1 cellular context compared by ENCODE assay signal in the genomic region with DNA sequence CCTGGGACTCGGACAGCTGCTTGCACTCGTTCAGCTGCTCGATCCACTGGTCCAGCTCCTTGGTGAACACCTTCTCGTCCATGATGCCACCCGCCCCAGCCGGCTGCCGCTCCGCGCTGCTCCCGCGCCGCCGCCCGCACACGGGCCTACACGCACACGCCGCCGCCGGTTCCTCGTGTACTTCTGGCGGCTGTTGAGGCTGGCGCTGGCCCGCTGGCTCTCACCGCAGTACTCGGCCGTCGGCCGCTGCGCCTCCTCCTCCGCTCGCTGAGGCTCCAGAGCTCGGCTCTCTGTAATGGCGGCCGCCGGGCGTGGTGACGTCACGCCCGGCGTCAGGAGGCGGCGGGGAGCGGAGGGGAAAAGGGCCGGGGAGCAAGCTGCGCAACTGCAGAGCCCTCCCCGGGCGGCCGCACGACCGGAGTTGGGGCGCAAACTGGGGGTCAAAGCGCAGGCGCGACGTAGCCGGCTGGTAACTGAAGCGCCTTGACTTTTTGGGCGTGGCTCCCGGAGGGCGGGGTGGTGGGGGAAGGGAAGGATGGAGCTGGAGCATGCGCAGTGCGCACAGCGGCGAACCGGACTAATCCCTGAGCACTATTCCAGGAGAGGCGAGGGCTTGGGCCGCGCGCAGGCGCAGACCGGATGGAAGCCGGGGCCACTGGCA.
TF ChIP-seq lines count a peak whose summit lies in the region.

TSS of gene PPP2CA (minus strand) at position 294 of the 661 bp plus-strand sequence. CDS start at position 82, 212 bp downstream.

TF ChIP-seq in WTC11, 78 proteins besides CTCF, POLR2A, EP300 and RAD21 (continued from another document and continues in another):
- TF ChIP-seq PRDM15 (CRISPR knock-in tag; IDR thresholded peaks at IDR 0.05) (peak; percentile 4; the same call in 1 of the 2 replicates), ZNF281 (CRISPR knock-in tag; IDR thresholded peaks at IDR 0.05) (peak; percentile 69), PRRX2 (CRISPR knock-in tag; IDR thresholded peaks at IDR 0.05) (no peak), GTF2I (CRISPR knock-in tag; conservative IDR thresholded peaks at IDR 0.05) (no peak), ESRRA (CRISPR knock-in tag; IDR thresholded peaks at IDR 0.05; ENCODE audit: borderline replicate concordance) (0 out of 2 replicates have a peak, but pooled peaks have one; percentile 18), ZNF416 (CRISPR knock-in tag; IDR thresholded peaks at IDR 0.05) (0 out of 2 replicates have a peak, but pooled peaks have one; percentile 11), ZNF512 (CRISPR knock-in tag; IDR thresholded peaks at IDR 0.05; ENCODE audit: borderline replicate concordance) (no peak), ARID4B (CRISPR knock-in tag; IDR thresholded peaks at IDR 0.05; ENCODE audit: borderline replicate concordance) (peak; percentile 54; the same call in 1 of the 2 replicates), SP1 (CRISPR knock-in tag; conservative IDR thresholded peaks at IDR 0.05) (peak; percentile 86), SOX15 (CRISPR knock-in tag; IDR thresholded peaks at IDR 0.05) (no peak), JAZF1 (CRISPR knock-in tag; IDR thresholded peaks at IDR 0.05) (no peak), ZNF532 (CRISPR knock-in tag; IDR thresholded peaks at IDR 0.05; ENCODE audit: borderline replicate concordance) (no peak), ZNF219 (CRISPR knock-in tag; IDR thresholded peaks at IDR 0.05; ENCODE audit: borderline replicate concordance) (peak; percentile 16; the same call in 1 of the 2 replicates), MYBL2 (CRISPR knock-in tag; IDR thresholded peaks at IDR 0.05) (peak; percentile 34; the same call in 1 of the 2 replicates)
- TF ChIP-seq, protein P1, sequence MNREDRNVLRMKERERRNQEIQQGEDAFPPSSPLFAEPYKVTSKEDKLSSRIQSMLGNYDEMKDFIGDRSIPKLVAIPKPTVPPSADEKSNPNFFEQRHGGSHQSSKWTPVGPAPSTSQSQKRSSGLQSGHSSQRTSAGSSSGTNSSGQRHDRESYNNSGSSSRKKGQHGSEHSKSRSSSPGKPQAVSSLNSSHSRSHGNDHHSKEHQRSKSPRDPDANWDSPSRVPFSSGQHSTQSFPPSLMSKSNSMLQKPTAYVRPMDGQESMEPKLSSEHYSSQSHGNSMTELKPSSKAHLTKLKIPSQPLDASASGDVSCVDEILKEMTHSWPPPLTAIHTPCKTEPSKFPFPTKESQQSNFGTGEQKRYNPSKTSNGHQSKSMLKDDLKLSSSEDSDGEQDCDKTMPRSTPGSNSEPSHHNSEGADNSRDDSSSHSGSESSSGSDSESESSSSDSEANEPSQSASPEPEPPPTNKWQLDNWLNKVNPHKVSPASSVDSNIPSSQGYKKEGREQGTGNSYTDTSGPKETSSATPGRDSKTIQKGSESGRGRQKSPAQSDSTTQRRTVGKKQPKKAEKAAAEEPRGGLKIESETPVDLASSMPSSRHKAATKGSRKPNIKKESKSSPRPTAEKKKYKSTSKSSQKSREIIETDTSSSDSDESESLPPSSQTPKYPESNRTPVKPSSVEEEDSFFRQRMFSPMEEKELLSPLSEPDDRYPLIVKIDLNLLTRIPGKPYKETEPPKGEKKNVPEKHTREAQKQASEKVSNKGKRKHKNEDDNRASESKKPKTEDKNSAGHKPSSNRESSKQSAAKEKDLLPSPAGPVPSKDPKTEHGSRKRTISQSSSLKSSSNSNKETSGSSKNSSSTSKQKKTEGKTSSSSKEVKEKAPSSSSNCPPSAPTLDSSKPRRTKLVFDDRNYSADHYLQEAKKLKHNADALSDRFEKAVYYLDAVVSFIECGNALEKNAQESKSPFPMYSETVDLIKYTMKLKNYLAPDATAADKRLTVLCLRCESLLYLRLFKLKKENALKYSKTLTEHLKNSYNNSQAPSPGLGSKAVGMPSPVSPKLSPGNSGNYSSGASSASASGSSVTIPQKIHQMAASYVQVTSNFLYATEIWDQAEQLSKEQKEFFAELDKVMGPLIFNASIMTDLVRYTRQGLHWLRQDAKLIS (CRISPR knock-in tag; IDR thresholded peaks at IDR 0.05; ENCODE audit: borderline replicate concordance), result no peak
- TF ChIP-seq, protein P2, sequence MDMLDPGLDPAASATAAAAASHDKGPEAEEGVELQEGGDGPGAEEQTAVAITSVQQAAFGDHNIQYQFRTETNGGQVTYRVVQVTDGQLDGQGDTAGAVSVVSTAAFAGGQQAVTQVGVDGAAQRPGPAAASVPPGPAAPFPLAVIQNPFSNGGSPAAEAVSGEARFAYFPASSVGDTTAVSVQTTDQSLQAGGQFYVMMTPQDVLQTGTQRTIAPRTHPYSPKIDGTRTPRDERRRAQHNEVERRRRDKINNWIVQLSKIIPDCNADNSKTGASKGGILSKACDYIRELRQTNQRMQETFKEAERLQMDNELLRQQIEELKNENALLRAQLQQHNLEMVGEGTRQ (CRISPR knock-in tag; IDR thresholded peaks at IDR 0.05), result no peak; the same call in 1 of the 2 replicates
- TF ChIP-seq, protein P3, sequence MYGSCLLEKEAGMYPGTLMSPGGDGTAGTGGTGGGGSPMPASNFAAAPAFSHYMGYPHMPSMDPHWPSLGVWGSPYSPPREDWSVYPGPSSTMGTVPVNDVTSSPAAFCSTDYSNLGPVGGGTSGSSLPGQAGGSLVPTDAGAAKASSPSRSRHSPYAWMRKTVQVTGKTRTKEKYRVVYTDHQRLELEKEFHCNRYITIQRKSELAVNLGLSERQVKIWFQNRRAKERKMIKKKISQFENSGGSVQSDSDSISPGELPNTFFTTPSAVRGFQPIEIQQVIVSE (CRISPR knock-in tag; IDR thresholded peaks at IDR 0.05; ENCODE audit: borderline replicate concordance), result no peak
- TF ChIP-seq, protein P4, sequence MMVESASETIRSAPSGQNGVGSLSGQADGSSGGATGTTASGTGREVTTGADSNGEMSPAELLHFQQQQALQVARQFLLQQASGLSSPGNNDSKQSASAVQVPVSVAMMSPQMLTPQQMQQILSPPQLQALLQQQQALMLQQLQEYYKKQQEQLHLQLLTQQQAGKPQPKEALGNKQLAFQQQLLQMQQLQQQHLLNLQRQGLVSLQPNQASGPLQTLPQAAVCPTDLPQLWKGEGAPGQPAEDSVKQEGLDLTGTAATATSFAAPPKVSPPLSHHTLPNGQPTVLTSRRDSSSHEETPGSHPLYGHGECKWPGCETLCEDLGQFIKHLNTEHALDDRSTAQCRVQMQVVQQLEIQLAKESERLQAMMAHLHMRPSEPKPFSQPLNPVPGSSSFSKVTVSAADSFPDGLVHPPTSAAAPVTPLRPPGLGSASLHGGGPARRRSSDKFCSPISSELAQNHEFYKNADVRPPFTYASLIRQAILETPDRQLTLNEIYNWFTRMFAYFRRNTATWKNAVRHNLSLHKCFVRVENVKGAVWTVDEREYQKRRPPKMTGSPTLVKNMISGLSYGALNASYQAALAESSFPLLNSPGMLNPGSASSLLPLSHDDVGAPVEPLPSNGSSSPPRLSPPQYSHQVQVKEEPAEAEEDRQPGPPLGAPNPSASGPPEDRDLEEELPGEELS (CRISPR knock-in tag; IDR thresholded peaks at IDR 0.05), result peak; percentile 52; the same call in 1 of the 2 replicates
